ENCODE assay signal across 1 cellular context in the genomic region with DNA sequence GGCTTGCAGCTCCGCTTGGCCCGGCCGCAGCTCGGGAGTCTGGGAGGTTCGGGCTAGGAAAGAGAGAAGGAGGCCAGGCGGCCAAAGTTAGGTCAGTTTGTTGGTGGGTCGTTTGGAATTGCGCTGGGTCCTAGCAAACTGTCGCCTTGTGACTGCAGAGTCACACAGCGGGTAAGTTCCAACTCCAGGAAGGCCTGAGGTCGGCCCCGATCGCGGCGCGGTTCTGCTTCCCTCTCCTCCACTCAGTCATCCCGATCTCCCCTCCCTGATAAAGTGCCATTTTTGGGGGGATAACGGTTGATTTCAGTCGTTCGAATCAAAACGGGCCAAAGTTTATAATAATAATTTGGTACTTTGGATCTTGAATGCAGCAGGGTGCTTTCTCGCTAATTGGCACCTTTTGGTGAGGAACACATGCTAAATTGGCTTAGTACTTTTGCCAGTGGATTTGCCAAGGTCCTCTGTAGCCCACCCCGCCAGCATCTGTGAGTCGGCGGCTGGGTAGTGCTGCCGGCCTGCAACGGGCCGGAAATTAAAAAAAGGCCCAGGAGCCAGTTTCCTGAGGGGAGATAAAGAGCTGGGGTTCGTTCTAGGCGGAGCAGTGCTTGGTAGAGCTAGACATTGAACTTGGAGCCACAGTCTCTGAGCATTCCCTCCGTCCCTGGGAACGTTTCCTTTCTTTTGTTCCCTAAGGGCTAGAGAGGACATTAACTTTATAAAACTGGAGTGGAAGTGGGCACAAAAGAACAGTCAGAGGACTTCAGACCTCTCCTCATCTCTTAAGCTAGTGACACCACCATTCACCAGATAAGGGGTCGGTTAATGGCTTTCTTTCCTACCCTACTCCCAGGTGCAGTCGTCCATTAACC.
TF ChIP-seq lines count a peak whose summit lies in the region.

No MANE protein-coding gene starts in this region.

TF ChIP-seq in HEK293, 187 proteins besides CTCF, POLR2A, EP300 and RAD21 (continued from another document):
- 0 out of 2 replicates have a peak, but pooled peaks have one; percentile 34 for TF ChIP-seq ZNF335 (tag by site-specific recombination; conservative IDR thresholded peaks at IDR 0.05)
- TF ChIP-seq ZNF660 (tag by site-specific recombination; IDR thresholded peaks at IDR 0.05) = 0 out of 2 replicates have a peak, but pooled peaks have one; percentile 10
- TF ChIP-seq, protein P1, sequence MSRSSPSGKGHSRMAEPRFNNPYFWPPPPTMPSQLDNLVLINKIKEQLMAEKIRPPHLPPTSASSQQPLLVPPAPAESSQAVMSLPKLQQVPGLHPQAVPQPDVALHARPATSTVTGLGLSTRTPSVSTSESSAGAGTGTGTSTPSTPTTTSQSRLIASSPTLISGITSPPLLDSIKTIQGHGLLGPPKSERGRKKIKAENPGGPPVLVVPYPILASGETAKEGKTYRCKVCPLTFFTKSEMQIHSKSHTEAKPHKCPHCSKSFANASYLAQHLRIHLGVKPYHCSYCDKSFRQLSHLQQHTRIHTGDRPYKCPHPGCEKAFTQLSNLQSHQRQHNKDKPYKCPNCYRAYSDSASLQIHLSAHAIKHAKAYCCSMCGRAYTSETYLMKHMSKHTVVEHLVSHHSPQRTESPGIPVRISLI (tag by site-specific recombination; IDR thresholded peaks at IDR 0.05) = 0 out of 2 replicates have a peak, but pooled peaks have one; percentile 53
- TF ChIP-seq, protein P2, sequence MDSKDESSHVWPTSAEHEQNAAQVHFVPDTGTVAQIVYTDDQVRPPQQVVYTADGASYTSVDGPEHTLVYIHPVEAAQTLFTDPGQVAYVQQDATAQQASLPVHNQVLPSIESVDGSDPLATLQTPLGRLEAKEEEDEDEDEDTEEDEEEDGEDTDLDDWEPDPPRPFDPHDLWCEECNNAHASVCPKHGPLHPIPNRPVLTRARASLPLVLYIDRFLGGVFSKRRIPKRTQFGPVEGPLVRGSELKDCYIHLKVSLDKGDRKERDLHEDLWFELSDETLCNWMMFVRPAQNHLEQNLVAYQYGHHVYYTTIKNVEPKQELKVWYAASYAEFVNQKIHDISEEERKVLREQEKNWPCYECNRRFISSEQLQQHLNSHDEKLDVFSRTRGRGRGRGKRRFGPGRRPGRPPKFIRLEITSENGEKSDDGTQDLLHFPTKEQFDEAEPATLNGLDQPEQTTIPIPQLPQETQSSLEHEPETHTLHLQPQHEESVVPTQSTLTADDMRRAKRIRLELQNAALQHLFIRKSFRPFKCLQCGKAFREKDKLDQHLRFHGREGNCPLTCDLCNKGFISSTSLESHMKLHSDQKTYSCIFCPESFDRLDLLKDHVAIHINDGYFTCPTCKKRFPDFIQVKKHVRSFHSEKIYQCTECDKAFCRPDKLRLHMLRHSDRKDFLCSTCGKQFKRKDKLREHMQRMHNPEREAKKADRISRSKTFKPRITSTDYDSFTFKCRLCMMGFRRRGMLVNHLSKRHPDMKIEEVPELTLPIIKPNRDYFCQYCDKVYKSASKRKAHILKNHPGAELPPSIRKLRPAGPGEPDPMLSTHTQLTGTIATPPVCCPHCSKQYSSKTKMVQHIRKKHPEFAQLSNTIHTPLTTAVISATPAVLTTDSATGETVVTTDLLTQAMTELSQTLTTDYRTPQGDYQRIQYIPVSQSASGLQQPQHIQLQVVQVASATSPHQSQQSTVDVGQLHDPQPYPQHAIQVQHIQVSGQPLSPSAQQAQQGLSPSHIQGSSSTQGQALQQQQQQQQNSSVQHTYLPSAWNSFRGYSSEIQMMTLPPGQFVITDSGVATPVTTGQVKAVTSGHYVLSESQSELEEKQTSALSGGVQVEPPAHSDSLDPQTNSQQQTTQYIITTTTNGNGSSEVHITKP (tag by site-specific recombination; IDR thresholded peaks at IDR 0.05) = peak; percentile 56
- TF ChIP-seq ZFHX2 (tag by site-specific recombination; conservative IDR thresholded peaks at IDR 0.05) = no peak
